Comparison of ENCODE assay signal across 1 cellular context in the genomic region with DNA sequence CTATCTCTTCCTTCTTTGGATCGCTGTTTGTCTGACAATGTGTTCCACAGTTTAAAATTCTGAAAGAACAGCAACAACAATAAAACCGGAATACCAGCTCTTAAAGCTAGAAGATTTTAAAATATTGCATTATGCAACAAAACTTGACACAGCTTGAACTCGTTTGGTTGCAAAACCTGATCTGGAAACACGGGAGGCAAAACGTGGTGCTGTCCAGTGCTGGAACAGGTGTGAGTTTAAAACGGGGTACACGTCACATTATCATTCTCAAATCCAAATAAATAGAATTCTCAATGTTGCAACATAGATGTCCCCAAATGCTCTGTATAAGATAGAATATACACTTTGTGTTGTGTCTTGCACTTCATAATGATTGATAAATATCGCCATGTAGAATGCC.
TF ChIP-seq lines count a peak whose summit lies in the region.

No MANE protein-coding gene starts in this region.

TF ChIP-seq in IMR-90, 13 proteins besides CTCF, POLR2A, EP300 and RAD21:
- TF ChIP-seq RCOR1 (IDR thresholded peaks at IDR 0.05; ENCODE audit: insufficient replicate concordance, low read length) (no peak), CEBPB (IDR thresholded peaks at IDR 0.05; ENCODE audit: low read depth, low read length) (0 out of 2 replicates have a peak, but pooled peaks have one; percentile 2), RFX5 (IDR thresholded peaks at IDR 0.05; ENCODE audit: low read depth, low read length) (no peak), MAFK (IDR thresholded peaks at IDR 0.05; ENCODE audit: low read depth, low read length) (no peak)
- TF ChIP-seq, protein P1, sequence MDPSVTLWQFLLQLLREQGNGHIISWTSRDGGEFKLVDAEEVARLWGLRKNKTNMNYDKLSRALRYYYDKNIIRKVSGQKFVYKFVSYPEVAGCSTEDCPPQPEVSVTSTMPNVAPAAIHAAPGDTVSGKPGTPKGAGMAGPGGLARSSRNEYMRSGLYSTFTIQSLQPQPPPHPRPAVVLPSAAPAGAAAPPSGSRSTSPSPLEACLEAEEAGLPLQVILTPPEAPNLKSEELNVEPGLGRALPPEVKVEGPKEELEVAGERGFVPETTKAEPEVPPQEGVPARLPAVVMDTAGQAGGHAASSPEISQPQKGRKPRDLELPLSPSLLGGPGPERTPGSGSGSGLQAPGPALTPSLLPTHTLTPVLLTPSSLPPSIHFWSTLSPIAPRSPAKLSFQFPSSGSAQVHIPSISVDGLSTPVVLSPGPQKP (IDR thresholded peaks at IDR 0.05; ENCODE audit: borderline replicate concordance, low read depth, low read length): no peak
